ENCODE assay signal across 7 cellular contexts in the genomic region with DNA sequence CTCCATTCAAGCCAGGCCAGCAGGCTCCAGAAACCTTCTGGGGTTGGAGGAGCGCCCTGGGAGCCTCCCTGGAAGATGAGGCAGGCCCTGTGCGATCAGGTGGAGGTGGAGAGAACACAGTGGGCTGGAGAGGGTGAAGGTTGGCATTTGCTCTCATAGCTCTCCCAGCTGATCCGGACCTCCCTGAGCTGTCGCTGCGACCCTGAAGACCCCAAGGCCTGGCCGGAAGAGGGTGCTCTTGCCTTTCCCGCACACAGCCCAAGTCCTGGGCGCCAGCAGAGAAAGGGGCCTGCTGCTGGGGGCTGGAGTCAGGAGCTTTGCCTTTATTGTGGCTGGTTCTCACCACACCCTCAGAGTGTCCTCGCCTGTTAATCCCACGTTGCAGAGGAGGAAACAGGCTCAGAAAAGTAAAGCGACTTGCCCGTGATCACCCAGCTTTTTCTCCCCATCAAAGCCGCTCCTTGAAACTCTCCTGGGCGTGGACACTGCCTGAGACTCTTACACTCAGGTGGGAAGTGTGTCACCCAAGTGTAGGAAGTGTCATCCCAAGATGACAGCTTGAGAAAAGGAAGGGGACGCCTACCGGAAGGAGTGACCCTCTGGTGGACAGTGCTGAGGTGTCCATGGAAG. TPM values are rescaled to one million over a fixed set of nuclear protein-coding genes. Genes with fewer than 3 reads are reported as not detected.
DNase-seq lines count a peak whose midpoint lies in the region; ATAC-seq and TF ChIP-seq lines count a peak whose summit lies in the region.

No MANE protein-coding gene starts in this region.

- WGBS in heart right ventricle, 2 donors = 40 to 47% methylated on average over 16 of the region's 16 CpGs

- ATAC-seq in heart right ventricle (peak; percentile 68 to 84 (median 76)), HG03097 (IDR thresholded peaks at IDR 0.05; ENCODE audit: low FRiP score, unreplicated experiment) (no peak), HG03565 (IDR thresholded peaks at IDR 0.05; ENCODE audit: unreplicated experiment) (no peak)

- H3K9me3 ChIP-seq in HEK293 (ENCODE audit: control insufficient read depth, insufficient read depth, low read depth, low read length) (no peaks in the 10 kb centered on the region), heart right ventricle (no peaks in the 10 kb centered on the region), colonic mucosa (no peaks in the 10 kb centered on the region)

- no peak overlapping the region for H3K9ac ChIP-seq in colonic mucosa (ENCODE audit: low read depth in 2 of 2, low read length in 2 of 2)

- TF ChIP-seq CTCF in HEK293 (tag by site-specific recombination; IDR thresholded peaks at IDR 0.05) = peak; percentile 40
- peak; percentile 45 to 85 (median 75) for TF ChIP-seq CTCF in heart right ventricle (IDR thresholded peaks at IDR 0.05)
- no peak for TF ChIP-seq CTCF in colonic mucosa (IDR thresholded peaks at IDR 0.05)

- POLR2A ChIA-PET in HEK293 (lab: Yijun Ruan, JAX) = interaction anchor here (1.0 kb wide), 1 partner anchor 8 kb away, joined by 5 read pairs; a partner anchor contains a TSS

- CTCF ChIA-PET in HEK293 (lab: Yijun Ruan, JAX) = interaction anchor here (0.5 to 5.8 kb wide), 17 partner anchors 9 to 1507 kb away, joined by 3 to 62 read pairs (median 5); a partner anchor contains a TSS

- intact Hi-C loops in heart right ventricle (cut with DNase I) = loop anchor here (1.0 to 10.0 kb wide), 12 partner anchors 48 to 338 kb away; no protein-coding TSS in a partner anchor
- intact Hi-C loops in colonic mucosa (cut with DNase I) = loop anchor here (5.0 kb wide), 1 partner anchor 138 kb away; no protein-coding TSS in a partner anchor

- no peak overlapping the region for H3K4me3 ChIP-seq in HEK293 (ENCODE audit: low read depth, low read length)
- H3K4me3 ChIP-seq in heart right ventricle = no peak overlapping the region
- H3K4me3 ChIP-seq in colonic mucosa = no peak overlapping the region

- H3K4me1 ChIP-seq in HEK293 (ENCODE audit: control insufficient read depth, insufficient read depth, low read length) = no peaks in the 10 kb centered on the region
- peaks cover 22 to 52% (median 40%) of the 10 kb centered on the region in 9 donors for H3K4me1 ChIP-seq in heart right ventricle
- H3K4me1 ChIP-seq in colonic mucosa = no peaks in the 10 kb centered on the region

- H3K27ac ChIP-seq in HEK293 (ENCODE audit: extremely low read depth, low read depth, low read length) = no peak overlapping the region
- H3K27ac ChIP-seq in heart right ventricle = peak overlapping the region in 8 of 10 donors; percentile 56 to 83 (median 70)
- H3K27ac ChIP-seq in substantia nigra (ENCODE audit: low read depth, low read length, poor library complexity, severe bottlenecking) = peak overlapping the region; percentile 74
- H3K27ac ChIP-seq in colonic mucosa = no peak overlapping the region

- peak; percentile 61 for DNase-seq in UCSD-AML1 (lab: John Stamatoyannopoulos, UW; ENCODE audit: unreplicated experiment)
- peak; percentile 60 to 72 for DNase-seq in heart right ventricle
- DNase-seq in substantia nigra (lab: John Stamatoyannopoulos, UW) = peak in 44 of 49 donors; percentile 19 to 79 (median 60)
- DNase-seq in colonic mucosa = no peak

- no peaks in the 10 kb centered on the region for H3K27me3 ChIP-seq in heart right ventricle
- no peaks in the 10 kb centered on the region for H3K27me3 ChIP-seq in colonic mucosa

- H3K36me3 ChIP-seq in HEK293 (ENCODE audit: control insufficient read depth in 2 of 2, insufficient read depth in 1 of 2, low read length in 2 of 2) = no peaks in the 10 kb centered on the region
- no peaks in the 10 kb centered on the region for H3K36me3 ChIP-seq in heart right ventricle
- H3K36me3 ChIP-seq in colonic mucosa = no peaks in the 10 kb centered on the region

TF ChIP-seq in HEK293, 187 proteins besides CTCF, POLR2A, EP300 and RAD21:
- no peak for TF ChIP-seq SP3 (tag by site-specific recombination; IDR thresholded peaks at IDR 0.05)
- TF ChIP-seq ZNF654 (tag by site-specific recombination; IDR thresholded peaks at IDR 0.05; ENCODE audit: low read depth) = peak; percentile 41

RNA-seq across cellular contexts. Expression of a gene that starts 8.6 kb away (rescaled TPM):
- total RNA-seq in heart right ventricle = 100 to 1,000 TPM; 505 to 754 (median 626) TPM
- polyA plus RNA-seq in heart right ventricle = 1,000 to 10,000 TPM; 1,450 to 1,915 TPM
- total RNA-seq in colonic mucosa = 1,000 to 10,000 TPM; 1,051 to 1,273 TPM

RNA-seq across cellular contexts. Expression of a gene that starts 20.9 kb away (rescaled TPM):
- total RNA-seq in heart right ventricle = 10 to 100 TPM; 18.7 to 45.6 (median 24.7) TPM
- polyA plus RNA-seq in heart right ventricle = 10 to 100 TPM; 24.6 to 28.3 TPM
- total RNA-seq in colonic mucosa = 100 to 1,000 TPM; 137 to 153 TPM

RNA-seq across cellular contexts. Expression of a gene that starts 29.4 kb away (rescaled TPM):
- total RNA-seq in heart right ventricle = 10 to 100 TPM; 19.3 to 38.6 (median 23.6) TPM
- polyA plus RNA-seq in heart right ventricle = 10 to 100 TPM; 26.3 to 80.1 TPM
- total RNA-seq in colonic mucosa = 1 to 10 TPM; 7.4 to 9.6 TPM

RNA-seq across cellular contexts. Expression of a gene that starts 30.4 kb away (rescaled TPM):
- 10 to 100 TPM in 8 of 10 donors, 1 to 10 TPM in 2; 7.5 to 19.0 (median 12.0) TPM for total RNA-seq in heart right ventricle
- 10 to 100 TPM; 14.6 to 47.5 TPM for polyA plus RNA-seq in heart right ventricle
- 10 to 100 TPM; 64.9 to 72.2 TPM for total RNA-seq in colonic mucosa

RNA-seq across cellular contexts. Expression of a gene that starts 37.0 kb away (rescaled TPM):
- 10 to 100 TPM; 55.1 to 85.9 (median 59.9) TPM for total RNA-seq in heart right ventricle
- polyA plus RNA-seq in heart right ventricle = 100 to 1,000 TPM in 1 of 2 donors, 10 to 100 TPM in 1; 63.8 to 123 TPM
- 10 to 100 TPM; 19.6 to 22.4 TPM for total RNA-seq in colonic mucosa

Comparison
In these comparisons a context has a peak if more than half of its experiments do, and no peak if none do; other contexts are left out.
1. H3K27ac ChIP-seq: peak in heart right ventricle (8 of 10) and substantia nigra (single experiment); none in HEK293 (single experiment) and colonic mucosa (single experiment).
2. ATAC-seq: peak in heart right ventricle (8 of 8); none in HG03097 (single experiment) and HG03565 (single experiment).